Comparison of ENCODE assay signal across 8 cellular contexts in genomic region chr15:79028411-79028964, GRCh38.
DNase-seq lines count a peak whose midpoint lies in the region; ATAC-seq, FAIRE-seq and TF ChIP-seq lines count a peak whose summit lies in the region.

No MANE protein-coding gene starts in this region.

- DNase-seq in AG20443 (ENCODE audit: low spot score) (peak; percentile 68), NCI-H526 treated with DMSO at 0.1 percent for 48 hours (lab: John Stamatoyannopoulos, UW) (peak; percentile 4), GM12878 (ENCODE audit: low read depth, low spot score) (no peak), kidney glomerular epithelial cell (lab: John Stamatoyannopoulos, UW) (peak; percentile 37), testis (peak; percentile 70)

- TF ChIP-seq POLR2A in GM12878 (IDR thresholded peaks at IDR 0.05; ENCODE audit: low read depth, low read length) (no peak), testis (IDR thresholded peaks at IDR 0.05) (no peak)

- no peak for TF ChIP-seq EP300 in GM12878 (IDR thresholded peaks at IDR 0.05; ENCODE audit: borderline replicate concordance in 1 of 2, control insufficient read depth in 1 of 2, low read depth in 2 of 2, low read length in 2 of 2)

- RAD21 ChIA-PET in GM12878 (lab: Charles Lee; ENCODE audit: unreplicated experiment): interaction anchor here (0.7 to 8.0 kb wide), 8 partner anchors 21 to 165 kb away, joined by 3 to 145 read pairs (median 4); no protein-coding TSS in a partner anchor

- H2AFZ ChIP-seq in GM12878 (ENCODE audit: control insufficient read depth, low read depth, low read length): no peak overlapping the region

- no peaks in the 10 kb centered on the region for H3K36me3 ChIP-seq in GM12878 (ENCODE audit: control insufficient read depth in 2 of 2, insufficient read depth in 2 of 2, low read length in 1 of 2)
- H3K36me3 ChIP-seq in testis (ENCODE audit: low read depth, missing control alignments): no peaks in the 10 kb centered on the region

- H3K9me3 ChIP-seq in GM12878 (replicated peaks; ENCODE audit: control insufficient read depth, insufficient read depth, low read length) (no peaks in the 10 kb centered on the region; the same call in 2 of the 3 replicates), testis (no peaks in the 10 kb centered on the region)

- peak; percentile 76 for ATAC-seq in GM12878
- no peak for ATAC-seq in GM19455 (IDR thresholded peaks at IDR 0.05; ENCODE audit: unreplicated experiment)
- ATAC-seq in GM19467 (IDR thresholded peaks at IDR 0.05; ENCODE audit: unreplicated experiment): no peak

- POLR2A ChIA-PET in GM12878 (lab: Charles Lee): interaction anchor here (0.6 kb wide), 1 partner anchor 125 kb away, joined by 3 read pairs; no protein-coding TSS in a partner anchor

- peak; percentile 95 for TF ChIP-seq RAD21 in GM12878 (IDR thresholded peaks at IDR 0.05; ENCODE audit: insufficient read depth, low read depth, low read length)

- BruUV-seq in GM12878 (replicated peaks; lab: Mats Ljungman, UMichigan): no TSS peak

- CTCF ChIA-PET in GM12878 (lab: Yijun Ruan, JAX): interaction anchor here (0.6 to 10.1 kb wide), 41 partner anchors 8 to 355 kb away, joined by 3 to 351 read pairs (median 5); no protein-coding TSS in a partner anchor

- H3K79me2 ChIP-seq in GM12878 (ENCODE audit: control insufficient read depth, insufficient read depth, low read length): no peaks in the 10 kb centered on the region

- WGBS in GM12878 (ENCODE audit: insufficient coverage, insufficient replicate concordance, low lambda C conversion rate, missing lambda C conversion rate): 14% methylated on average over 7 of the region's 7 CpGs
- WGBS in testis, 2 donors: 44% methylated on average over 7 of the region's 7 CpGs

- H3K9ac ChIP-seq in GM12878 (ENCODE audit: control insufficient read depth, insufficient read depth, low read length): no peak overlapping the region

- H3K4me1 ChIP-seq in GM12878 (ENCODE audit: control insufficient read depth, insufficient read depth, low read length) (no peaks in the 10 kb centered on the region), testis (no peaks in the 10 kb centered on the region)

- peak; percentile 93 for TF ChIP-seq CTCF in GM12872 (IDR thresholded peaks at IDR 0.05; ENCODE audit: insufficient read depth, low read depth, low read length)
- TF ChIP-seq CTCF in GM12878 (IDR thresholded peaks at IDR 0.05 in 2 of 3, conservative IDR thresholded peaks at IDR 0.05 in 1 of 3; ENCODE audit: control insufficient read depth in 2 of 3, extremely low read depth in 1 of 3, insufficient read depth in 1 of 3, low read depth in 3 of 3, low read length in 3 of 3): peak; percentile 89 to 97 (median 90)
- TF ChIP-seq CTCF in testis (IDR thresholded peaks at IDR 0.05): peak; percentile 80 to 89 (median 84)

- no peak overlapping the region for H3K4me2 ChIP-seq in GM12878 (ENCODE audit: control insufficient read depth, insufficient read depth)

- intact Hi-C loops in GM12878 (cut with micrococcal nuclease; ENCODE audit: unreplicated experiment) (loop anchor here (1.0 to 5.0 kb wide), 3 partner anchors 91 to 156 kb away; no protein-coding TSS in a partner anchor), testis (cut with DNase I; ENCODE audit: low total_unique reads) (loop anchor here (5.0 kb wide), 1 partner anchor 154 kb away; no protein-coding TSS in a partner anchor)

- SMC1A ChIA-PET in GM12878 (lab: Charles Lee; ENCODE audit: uncharacterized antibody, unreplicated experiment): interaction anchor here (0.5 to 10.2 kb wide), 19 partner anchors 10 to 194 kb away, joined by 3 to 147 read pairs (median 4); no protein-coding TSS in a partner anchor

- H3K27ac ChIP-seq in GM12878 (ENCODE audit: control insufficient read depth, insufficient read depth) (no peak overlapping the region), testis (no peak overlapping the region)

- H3K4me3 ChIP-seq in GM12878 (no peak overlapping the region), testis (no peak overlapping the region)

- FAIRE-seq in GM12878 (lab: Jason Lieb, UNC): peak; percentile 89

- H4K20me1 ChIP-seq in GM12878 (ENCODE audit: control insufficient read depth, insufficient read depth): no peaks in the 10 kb centered on the region

- H3K27me3 ChIP-seq in GM12878 (replicated peaks in 1 of 2; ENCODE audit: control insufficient read depth in 2 of 2, insufficient read depth in 2 of 2, low read length in 1 of 2) (no peaks in the 10 kb centered on the region), testis (no peaks in the 10 kb centered on the region)

- in situ Hi-C loops in GM12878 (cut with MboI): loop anchor here (5.0 kb wide), 1 partner anchor 154 kb away; no protein-coding TSS in a partner anchor

TF ChIP-seq in GM12878, 131 proteins besides CTCF, POLR2A, EP300 and RAD21:
- no peak for TF ChIP-seq IRF4 (IDR thresholded peaks at IDR 0.05; ENCODE audit: low read depth, low read length)
- peak; percentile 83 for TF ChIP-seq SMC3 (IDR thresholded peaks at IDR 0.05; ENCODE audit: borderline replicate concordance, low read length)
- TF ChIP-seq RCOR1 (conservative IDR thresholded peaks at IDR 0.05; ENCODE audit: low read depth, low read length): no peak
- TF ChIP-seq NFXL1 (IDR thresholded peaks at IDR 0.05; ENCODE audit: borderline replicate concordance): no peak
- TF ChIP-seq YY1 (IDR thresholded peaks at IDR 0.05; ENCODE audit: low read depth, low read length): peak; percentile 88
